ENCODE assay signal across 10 cellular contexts in genomic region chr17:45048795-45049563, GRCh38. TPM values are rescaled to one million over a fixed set of nuclear protein-coding genes. Genes with fewer than 3 reads are reported as not detected.
DNase-seq lines count a peak whose midpoint lies in the region; ATAC-seq, FAIRE-seq and TF ChIP-seq lines count a peak whose summit lies in the region.
"Had no signal": no experiment of that assay in that cellular context is flagged by ENCODE, and none has a peak within 500 bp of the region (broad histone marks: within the 10 kb centered on the region; RNA-seq: fewer than 3 reads in every experiment).

No MANE protein-coding gene starts in this region.

- H3K9me3 Mint-ChIP-seq in activated CD8-positive, alpha-beta T cell treated with anti-CD3 and anti-CD28 coated beads for 36 hours, result no peaks in the 10 kb centered on the region
- H3K9me3 Mint-ChIP-seq in glutamatergic neuron (ENCODE audit: unreplicated experiment), result no peaks in the 10 kb centered on the region

- no peak for FAIRE-seq in HTR-8/SVneo (lab: Jason Lieb, UNC)

- H3K36me3 Mint-ChIP-seq in activated CD8-positive, alpha-beta T cell treated with anti-CD3 and anti-CD28 coated beads for 36 hours (ENCODE audit: low read depth), result peaks cover 27% of the 10 kb centered on the region
- H3K36me3 Mint-ChIP-seq in glutamatergic neuron (ENCODE audit: unreplicated experiment), result no peaks in the 10 kb centered on the region

- H3K4me3 Mint-ChIP-seq in activated CD8-positive, alpha-beta T cell treated with anti-CD3 and anti-CD28 coated beads for 36 hours, result peak overlapping the region; percentile 84
- H3K4me3 Mint-ChIP-seq in glutamatergic neuron (ENCODE audit: unreplicated experiment), result no peak overlapping the region

- H3K27ac Mint-ChIP-seq in activated CD8-positive, alpha-beta T cell treated with anti-CD3 and anti-CD28 coated beads for 36 hours, result peak overlapping the region; percentile 64
- no peak overlapping the region for H3K27ac Mint-ChIP-seq in glutamatergic neuron (ENCODE audit: unreplicated experiment)

- no peaks in the 10 kb centered on the region for H3K27me3 Mint-ChIP-seq in activated CD8-positive, alpha-beta T cell treated with anti-CD3 and anti-CD28 coated beads for 36 hours
- H3K27me3 Mint-ChIP-seq in glutamatergic neuron (ENCODE audit: unreplicated experiment), result peaks cover 5% of the 10 kb centered on the region

- peaks cover 41% of the 10 kb centered on the region for H3K4me1 Mint-ChIP-seq in activated CD8-positive, alpha-beta T cell treated with anti-CD3 and anti-CD28 coated beads for 36 hours (ENCODE audit: low read depth)
- peaks cover 6% of the 10 kb centered on the region for H3K4me1 Mint-ChIP-seq in glutamatergic neuron (ENCODE audit: low read depth, unreplicated experiment)

- POLR2A ChIA-PET in activated CD8-positive, alpha-beta T cell treated with anti-CD3 and anti-CD28 coated beads for 36 hours (lab: Charles Lee), result interaction anchor here (0.6 to 3.9 kb wide), 2 partner anchors 9 to 14 kb away, joined by 3 to 51 read pairs; partner anchors contain the start of gene NMT1

- TF ChIP-seq CTCF in AG09319 (IDR thresholded peaks at IDR 0.05; ENCODE audit: low read depth, low read length) (peak; percentile 16), GM12872 (IDR thresholded peaks at IDR 0.05; ENCODE audit: insufficient read depth, low read depth, low read length) (peak; percentile 51), glutamatergic neuron (IDR thresholded peaks at IDR 0.05; ENCODE audit: partially characterized antibody, unreplicated experiment) (peak; percentile 52)
- TF ChIP-seq CTCF in activated CD8-positive, alpha-beta T cell treated with anti-CD3 and anti-CD28 coated beads for 36 hours (IDR thresholded peaks at IDR 0.05), result peak; percentile 36

- intact Hi-C loops in activated CD8-positive, alpha-beta T cell treated with anti-CD3 and anti-CD28 coated beads for 36 hours (cut with micrococcal nuclease), result no loop called here

- DNase-seq in AG09319 (ENCODE audit: extremely low read depth, low read depth) (no peak), glutamatergic neuron (no peak), HTR-8/SVneo (ENCODE audit: insufficient read length, low spot score) (no peak)
- DNase-seq in activated CD8-positive, alpha-beta T cell treated with anti-CD3 and anti-CD28 coated beads for 36 hours, result no peak
- DNase-seq: nucleus accumbens, OCI-M1 had no signal

- CTCF ChIA-PET in activated CD8-positive, alpha-beta T cell treated with anti-CD3 and anti-CD28 coated beads for 36 hours (lab: Charles Lee), result interaction anchor here (0.9 to 3.2 kb wide), 11 partner anchors 9 to 184 kb away, joined by 3 to 17 read pairs (median 3); partner anchors contain the start of gene ACBD4

- no peak for ATAC-seq in activated CD8-positive, alpha-beta T cell treated with anti-CD3 and anti-CD28 coated beads for 36 hours
- ATAC-seq in GM21367 (IDR thresholded peaks at IDR 0.05; ENCODE audit: unreplicated experiment), result no peak
- ATAC-seq in HG03139 (IDR thresholded peaks at IDR 0.05; ENCODE audit: unreplicated experiment), result no peak
- ATAC-seq in HG02759 (IDR thresholded peaks at IDR 0.05; ENCODE audit: unreplicated experiment), result no peak

RNA-seq across cellular contexts. Expression of gene DCAKD, which starts 2.5 kb away (rescaled TPM):
- total RNA-seq in activated CD8-positive, alpha-beta T cell treated with anti-CD3 and anti-CD28 coated beads for 36 hours, result 10 to 100 TPM; 34.3 to 35.8 TPM
- 39.9 TPM for total RNA-seq in glutamatergic neuron (ENCODE audit: unreplicated experiment)

RNA-seq across cellular contexts. Expression of gene NMT1, which starts 12.1 kb away (rescaled TPM):
- total RNA-seq in activated CD8-positive, alpha-beta T cell treated with anti-CD3 and anti-CD28 coated beads for 36 hours, result 100 to 1,000 TPM; 156 to 169 TPM
- total RNA-seq in glutamatergic neuron (ENCODE audit: unreplicated experiment), result 96.5 TPM
